ENCODE assay signal across 20 cellular contexts in the genomic region with DNA sequence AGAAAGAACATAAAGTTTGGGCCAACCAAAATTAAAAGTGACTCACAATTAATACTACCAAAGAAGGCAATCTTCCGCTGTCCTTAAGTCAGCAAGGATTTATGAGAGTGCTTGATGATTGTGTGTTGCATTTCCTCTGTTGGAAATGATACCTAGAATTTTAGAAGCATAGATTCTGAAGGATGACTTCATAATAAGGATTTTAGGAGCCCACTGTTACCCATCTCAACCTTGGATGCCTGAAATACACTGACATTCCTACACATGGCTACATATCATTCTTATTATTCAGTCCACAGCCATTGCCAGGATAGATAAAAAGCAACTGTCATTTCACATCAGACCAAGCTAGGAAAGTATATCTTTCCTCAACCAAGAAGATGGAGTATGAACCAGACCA.
DNase-seq lines count a peak whose midpoint lies in the region; ATAC-seq and TF ChIP-seq lines count a peak whose summit lies in the region.
"Had no signal": no experiment of that assay in that cellular context is flagged by ENCODE, and none has a peak within 500 bp of the region (broad histone marks: within the 10 kb centered on the region; RNA-seq: fewer than 3 reads in every experiment).

No MANE protein-coding gene starts in this region.

- H4K20me1 ChIP-seq in IMR-90 (ENCODE audit: insufficient read depth, low read length) = no peaks in the 10 kb centered on the region; the same call in 1 of the 2 replicates
- H4K20me1 ChIP-seq in osteoblast (ENCODE audit: insufficient read depth, low read length) = no peaks in the 10 kb centered on the region

- H3K9ac ChIP-seq in IMR-90 (ENCODE audit: low read depth, low read length) = no peak overlapping the region

- intact Hi-C loops in IMR-90 (cut with micrococcal nuclease) (no loop called here), ascending aorta (cut with DNase I) (no loop called here), stomach (cut with DNase I; ENCODE audit: low total_unique reads) (no loop called here), left colon (cut with DNase I, micrococcal nuclease) (no loop called here)

- no peak overlapping the region for H4K8ac ChIP-seq in IMR-90 (ENCODE audit: low read depth in 2 of 2, low read length in 2 of 2)

- POLR2A ChIA-PET in IMR-90 (lab: Charles Lee; ENCODE audit: unreplicated experiment) = no interaction called here

- H3K4me2 ChIP-seq in IMR-90 (ENCODE audit: low read depth, low read length) = no peak overlapping the region
- no peak overlapping the region for H3K4me2 ChIP-seq in osteoblast (ENCODE audit: insufficient read depth, low read length)
- H3K4me2 ChIP-seq: GM23338 had no signal

- H3K4me3 ChIP-seq in AG10803 (ENCODE audit: low read length) = no peak overlapping the region
- no peak overlapping the region for H3K4me3 ChIP-seq in IMR-90 (ENCODE audit: insufficient read depth, low read depth, low read length)
- no peak overlapping the region for H3K4me3 ChIP-seq in ascending aorta
- H3K4me3 ChIP-seq in osteoblast (ENCODE audit: insufficient read depth, low read length) = no peak overlapping the region
- no peak overlapping the region for H3K4me3 ChIP-seq in H7 (ENCODE audit: insufficient read depth, low read depth, low read length)
- H3K4me3 ChIP-seq in stomach = no peak overlapping the region
- H3K4me3 ChIP-seq: GM23338, HAP-1, K562 had no signal

- WGBS in IMR-90 (ENCODE audit: extremely low coverage in 2 of 2, insufficient read length in 1 of 2), 2 experiments = no CpG with 5 or more reads among the region's 1 CpG
- 94 to 97% (median 96%) methylated on average over 1 of the region's 1 CpG for WGBS in stomach, 5 donors

- no peaks in the 10 kb centered on the region for H3K27me3 ChIP-seq in IMR-90 (ENCODE audit: control insufficient read depth, insufficient read depth, low read length)
- no peaks in the 10 kb centered on the region for H3K27me3 ChIP-seq in ascending aorta
- no peaks in the 10 kb centered on the region for H3K27me3 ChIP-seq in osteoblast (ENCODE audit: insufficient read depth, low read length)
- H3K27me3 ChIP-seq in H7 (ENCODE audit: control insufficient read depth, insufficient read depth, low read length) = no peaks in the 10 kb centered on the region
- H3K27me3 ChIP-seq in stomach = no peaks in the 10 kb centered on the region
- H3K27me3 ChIP-seq: BE2C had no signal

- peak overlapping the region; percentile 58; the same call in 1 of the 2 replicates for H3K18ac ChIP-seq in IMR-90 (ENCODE audit: low read depth, low read length)

- TF ChIP-seq RAD21 in IMR-90 (IDR thresholded peaks at IDR 0.05; ENCODE audit: low read length) = no peak

- H3K9me1 ChIP-seq in IMR-90 (ENCODE audit: insufficient read depth, low read length) = peaks cover 3% of the 10 kb centered on the region; the same call in 1 of the 2 replicates

- no peak for TF ChIP-seq EP300 in stomach (IDR thresholded peaks at IDR 0.05)

- H3K79me2 ChIP-seq in osteoblast (ENCODE audit: insufficient read depth, low read length) = no peaks in the 10 kb centered on the region

- no TSS peak for BruUV-seq in IMR-90 (replicated peaks; lab: Mats Ljungman, UMichigan)

- H3K79me1 ChIP-seq in IMR-90 (ENCODE audit: low read depth in 1 of 2, low read length in 2 of 2) = no peaks in the 10 kb centered on the region

- DNase-seq in AG10803 (ENCODE audit: low read depth) (peak; percentile 15), IMR-90 (no peak), ascending aorta (ENCODE audit: low spot score in 2 of 2) (no peak), osteoblast (ENCODE audit: insufficient read length, low spot score, missing footprints) (peak; percentile 41), H7 (no peak), stomach (no peak), NCI-H128 (lab: John Stamatoyannopoulos, UW; ENCODE audit: unreplicated experiment) (no peak), left colon (no peak)
- DNase-seq: 8988T; ACHN; BE2C; CD4-positive, alpha-beta memory T cell; DND-41; GF-D8; HFFc6 had no signal

- ATAC-seq in IMR-90 (ENCODE audit: low read depth) (no peak), left colon (no peak)
- ATAC-seq: GM23338, K562 had no signal

- H3K9me3 ChIP-seq in IMR-90 (ENCODE audit: control insufficient read depth, insufficient read depth, low read length) (no peaks in the 10 kb centered on the region; the same call in 1 of the 2 replicates), ascending aorta (peaks cover 4 to 6% of the 10 kb centered on the region in 2 donors), osteoblast (ENCODE audit: low read depth, low read length) (peaks cover 2% of the 10 kb centered on the region), stomach (peaks cover 0 to 10% (median 4%) of the 10 kb centered on the region in 4 donors)
- H3K9me3 ChIP-seq: BE2C, HAP-1 had no signal

- TF ChIP-seq POLR2A in IMR-90 (IDR thresholded peaks at IDR 0.05; ENCODE audit: low read depth, low read length) (no peak), stomach (IDR thresholded peaks at IDR 0.05) (no peak)

- no peak overlapping the region for H3K4ac ChIP-seq in IMR-90 (ENCODE audit: low read depth, low read length)

- H2AFZ ChIP-seq in IMR-90 (replicated peaks; ENCODE audit: low read length, poor library complexity) (no peak overlapping the region), osteoblast (ENCODE audit: low read length) (no peak overlapping the region)
- H2AFZ ChIP-seq: GM23338 had no signal

- no peak overlapping the region for H2BK120ac ChIP-seq in IMR-90 (ENCODE audit: low read depth, low read length)

- peaks cover 3% of the 10 kb centered on the region; the same call in 1 of the 2 replicates for H3K4me1 ChIP-seq in IMR-90 (ENCODE audit: control insufficient read depth, insufficient read depth, low read length)
- H3K4me1 ChIP-seq in ascending aorta = no peaks in the 10 kb centered on the region
- no peaks in the 10 kb centered on the region for H3K4me1 ChIP-seq in osteoblast (ENCODE audit: insufficient read depth, low read length)
- H3K4me1 ChIP-seq in stomach = peaks cover 0 to 7% (median 2%) of the 10 kb centered on the region in 4 donors
- H3K4me1 ChIP-seq: BE2C, HAP-1 had no signal

- no peak overlapping the region for H3K23ac ChIP-seq in IMR-90 (ENCODE audit: low read depth, low read length)

- dilution Hi-C loops in IMR-90 (cut with HindIII; ENCODE audit: low sequenced_read_pairs, unreplicated experiment) = no loop called here

- H2BK5ac ChIP-seq in IMR-90 (ENCODE audit: low read depth, low read length, poor library complexity, severe bottlenecking) = no peak overlapping the region

- no peak overlapping the region for H2BK20ac ChIP-seq in IMR-90 (ENCODE audit: low read depth, low read length)

- H2AK9ac ChIP-seq in IMR-90 (replicated peaks; ENCODE audit: low read depth, low read length, poor library complexity) = no peak overlapping the region

- H3K27ac ChIP-seq in IMR-90 (ENCODE audit: insufficient read depth, low read length) (no peak overlapping the region), ascending aorta (peak overlapping the region; percentile 16 to 35), osteoblast (ENCODE audit: low read depth, low read length) (no peak overlapping the region), stomach (no peak overlapping the region)
- H3K27ac ChIP-seq: C4-2B, HL-60 had no signal

- CTCF ChIA-PET in IMR-90 (lab: Yijun Ruan, JAX) = no interaction called here

- H3K56ac ChIP-seq in IMR-90 (ENCODE audit: extremely low read depth, insufficient read depth, low read length) = no peak overlapping the region

- H2BK15ac ChIP-seq in IMR-90 (ENCODE audit: low read depth, low read length) = no peak overlapping the region

- H4K91ac ChIP-seq in IMR-90 (ENCODE audit: insufficient read depth, low read depth, low read length) = no peak overlapping the region

- no peak overlapping the region for H2AK5ac ChIP-seq in IMR-90 (ENCODE audit: low read depth, low read length)

- H4K5ac ChIP-seq in IMR-90 (ENCODE audit: low read depth, low read length) = no peak overlapping the region

- TF ChIP-seq CTCF in AG10803 (conservative IDR thresholded peaks at IDR 0.05; ENCODE audit: low read length) (no peak), IMR-90 (conservative IDR thresholded peaks at IDR 0.05; ENCODE audit: low read depth, low read length) (no peak), ascending aorta (IDR thresholded peaks at IDR 0.05) (no peak), osteoblast (IDR thresholded peaks at IDR 0.05; ENCODE audit: extremely low read depth, low read depth, low read length) (no peak), stomach (IDR thresholded peaks at IDR 0.05) (no peak)

- H3K36me3 ChIP-seq in IMR-90 (ENCODE audit: control insufficient read depth, insufficient read depth, low read length) = no peaks in the 10 kb centered on the region
- no peaks in the 10 kb centered on the region for H3K36me3 ChIP-seq in ascending aorta
- H3K36me3 ChIP-seq in osteoblast (ENCODE audit: insufficient read depth, low read length) = no peaks in the 10 kb centered on the region
- H3K36me3 ChIP-seq in H7 (replicated peaks; ENCODE audit: control insufficient read depth, insufficient read depth, low read length) = no peaks in the 10 kb centered on the region
- H3K36me3 ChIP-seq in stomach = no peaks in the 10 kb centered on the region
- H3K36me3 ChIP-seq: BE2C, HAP-1 had no signal

- no peak overlapping the region for H3K14ac ChIP-seq in IMR-90 (replicated peaks; ENCODE audit: low read depth, low read length)

- in situ Hi-C loops in IMR-90 (cut with MboI; ENCODE audit: low sequenced_read_pairs) = no loop called here

TF ChIP-seq in IMR-90, 13 proteins besides CTCF, POLR2A, EP300 and RAD21:
- no peak for TF ChIP-seq RFX5 (IDR thresholded peaks at IDR 0.05; ENCODE audit: low read depth, low read length)
TF ChIP-seq in IMR-90: peak in this region for 0.

Comparison
In these comparisons a context has a peak if more than half of its experiments do, and no peak if none do; other contexts are left out.
1. DNase-seq: peak in AG10803 (single experiment) and osteoblast (single experiment); none in IMR-90 (single experiment), ascending aorta (0 of 2), H7 (single experiment), stomach (single experiment), NCI-H128 (single experiment) and left colon (0 of 2).
2. H3K27ac ChIP-seq: peak in ascending aorta (2 of 2); none in IMR-90 (single experiment), osteoblast (single experiment) and stomach (0 of 5).